In genomic region chr22:31348009-31348337, GRCh38 we compare ENCODE assay signal across 8 cellular contexts. TPM values are rescaled to one million over a fixed set of nuclear protein-coding genes. Genes with fewer than 3 reads are reported as not detected.
DNase-seq lines count a peak whose midpoint lies in the region; ATAC-seq and TF ChIP-seq lines count a peak whose summit lies in the region.
"Not testable (repeated sequence)": the region's sequence is repeated elsewhere in the genome, so short reads cannot be mapped to it uniquely, and the experiment has no call there.

No MANE protein-coding gene starts in this region.

- not testable (repeated sequence) for DNase-seq in H7; Peyer's patch; activated naive CD4-positive, alpha-beta T cell treated with anti-CD3 and anti-CD28 coated beads, Interleukin-2, amount 10 ng/mL, durations not matched to agents 7 days and 5 days; dorsolateral prefrontal cortex; naive thymus-derived CD4-positive, alpha-beta T cell
- peak in 1 of 3 donors; percentile 48 for DNase-seq in right cardiac atrium
- peak; percentile 67 for DNase-seq in spleen

- not testable (repeated sequence) for H3K9me3 Mint-ChIP-seq in activated naive CD4-positive, alpha-beta T cell treated with anti-CD3 and anti-CD28 coated beads, Interleukin-2, amount 10 ng/mL, durations not matched to agents 7 days and 5 days; naive thymus-derived CD4-positive, alpha-beta T cell

- WGBS in right cardiac atrium = 72% methylated on average over 16 of the region's 16 CpGs
- 79 to 87% (median 86%) methylated on average over 16 of the region's 16 CpGs for WGBS in spleen, 5 donors

- not testable (repeated sequence) for H3K36me3 ChIP-seq in H7 (replicated peaks; ENCODE audit: control insufficient read depth, insufficient read depth, low read length); Peyer's patch; naive thymus-derived CD4-positive, alpha-beta T cell (ENCODE audit: control insufficient read depth in 2 of 3, insufficient read depth in 3 of 3, low read length in 3 of 3)
- peaks cover 0 to 14% (median 0%) of the 10 kb centered on the region in 6 donors for H3K36me3 ChIP-seq in spleen

- H3K4me3 Mint-ChIP-seq in activated naive CD4-positive, alpha-beta T cell treated with anti-CD3 and anti-CD28 coated beads, Interleukin-2, amount 10 ng/mL, durations not matched to agents 7 days and 5 days = peak overlapping the region; percentile 84
- peak overlapping the region; percentile 82 to 91 (median 87) for H3K4me3 Mint-ChIP-seq in naive thymus-derived CD4-positive, alpha-beta T cell

- H3K27me3 ChIP-seq in H7 (ENCODE audit: control insufficient read depth, insufficient read depth, low read length); Peyer's patch; dorsolateral prefrontal cortex; right cardiac atrium (ENCODE audit: control insufficient read depth, insufficient read depth); naive thymus-derived CD4-positive, alpha-beta T cell (ENCODE audit: control insufficient read depth in 2 of 2, insufficient read depth in 2 of 2, low read length in 2 of 2); spleen (replicated peaks in 1 of 7): not testable (repeated sequence)

- H3K27ac Mint-ChIP-seq in activated naive CD4-positive, alpha-beta T cell treated with anti-CD3 and anti-CD28 coated beads, Interleukin-2, amount 10 ng/mL, durations not matched to agents 7 days and 5 days = peak overlapping the region; percentile 91
- peak overlapping the region in 7 of 9 donors; percentile 65 to 89 (median 82) for H3K27ac Mint-ChIP-seq in naive thymus-derived CD4-positive, alpha-beta T cell

- peaks cover 28% of the 10 kb centered on the region for H3K4me1 Mint-ChIP-seq in activated naive CD4-positive, alpha-beta T cell treated with anti-CD3 and anti-CD28 coated beads, Interleukin-2, amount 10 ng/mL, durations not matched to agents 7 days and 5 days
- H3K4me1 Mint-ChIP-seq in naive thymus-derived CD4-positive, alpha-beta T cell = peaks cover 17 to 33% (median 28%) of the 10 kb centered on the region in 7 donors

- H3K4me1 ChIP-seq in Peyer's patch (peaks cover 0 to 34% (median 23%) of the 10 kb centered on the region in 4 donors), spleen (peaks cover 27 to 48% (median 41%) of the 10 kb centered on the region in 6 donors)
- not testable (repeated sequence) for H3K4me1 ChIP-seq in right cardiac atrium (ENCODE audit: control insufficient read depth, insufficient read depth, low read length)
- H3K4me1 ChIP-seq in naive thymus-derived CD4-positive, alpha-beta T cell (ENCODE audit: control insufficient read depth in 2 of 2, insufficient read depth in 2 of 2, low read length in 2 of 2) = peaks cover 20 to 26% of the 10 kb centered on the region in 2 donors

- not testable (repeated sequence) for TF ChIP-seq CTCF in 22Rv1 (IDR thresholded peaks at IDR 0.05); Peyer's patch (IDR thresholded peaks at IDR 0.05); dorsolateral prefrontal cortex (IDR thresholded peaks at IDR 0.05 in 54 of 56, conservative IDR thresholded peaks at IDR 0.05 in 2 of 56; ENCODE audit: low read depth in 1 of 56, partially characterized antibody in 56 of 56); spleen (IDR thresholded peaks at IDR 0.05 in 8 of 11, conservative IDR thresholded peaks at IDR 0.05 in 3 of 11)

- POLR2A ChIA-PET in naive thymus-derived CD4-positive, alpha-beta T cell (lab: Charles Lee) = interaction anchor here (0.6 to 2.7 kb wide), 7 partner anchors 26 to 414 kb away, joined by 3 to 80 read pairs (median 5); partner anchors contain the start of genes DRG1 and PIK3IP1

- H3K27ac ChIP-seq in 22Rv1 (peak overlapping the region; percentile 100), Peyer's patch (peak overlapping the region; percentile 79 to 94 (median 88)), dorsolateral prefrontal cortex (peak overlapping the region in 52 of 59 donors; percentile 63 to 98 (median 95)), right cardiac atrium (ENCODE audit: low read length) (peak overlapping the region; percentile 59), spleen (peak overlapping the region in 7 of 8 donors; percentile 81 to 96 (median 89))
- H3K27ac ChIP-seq in naive thymus-derived CD4-positive, alpha-beta T cell (ENCODE audit: low read depth, low read length) = peak overlapping the region; percentile 74

- not testable (repeated sequence) for H3K9me3 ChIP-seq in Peyer's patch; right cardiac atrium (ENCODE audit: control insufficient read depth, low read length); naive thymus-derived CD4-positive, alpha-beta T cell (ENCODE audit: control insufficient read depth in 2 of 3, low read length in 3 of 3); spleen

- intact Hi-C loops in dorsolateral prefrontal cortex (cut with DNase I) (loop anchor here (5.0 to 10.0 kb wide), 3 partner anchors 144 to 287 kb away; no protein-coding TSS in a partner anchor), right cardiac atrium (cut with DNase I) (loop anchor here in 2 of 4 donors (5.0 to 10.0 kb wide), 2 partner anchors 49 to 287 kb away; partner anchors contain the start of gene DRG1 (in 2 of the 2)), spleen (cut with DNase I; ENCODE audit: low total_unique reads) (loop anchor here (5.0 to 10.0 kb wide), 2 partner anchors 49 to 287 kb away; partner anchors contain the start of gene DRG1)
- intact Hi-C loops in naive thymus-derived CD4-positive, alpha-beta T cell (cut with micrococcal nuclease) = loop anchor here (5.0 to 10.0 kb wide), 6 partner anchors 71 to 1743 kb away; partner anchors contain the start of genes DEPDC5 (in 1 of the 2), NF2 (in 1 of the 2), PES1 (in 1 of the 2) and PRR14L (in 1 of the 2)

- CTCF ChIA-PET in activated naive CD4-positive, alpha-beta T cell treated with anti-CD3 and anti-CD28 coated beads, Interleukin-2, amount 10 ng/mL, durations not matched to agents 7 days and 5 days (lab: Charles Lee) = not testable (repeated sequence)
- CTCF ChIA-PET in naive thymus-derived CD4-positive, alpha-beta T cell (lab: Charles Lee) = interaction anchor here (0.5 kb wide), 1 partner anchor 124 kb away, joined by 4 read pairs; no protein-coding TSS in a partner anchor

- H3K36me3 Mint-ChIP-seq in activated naive CD4-positive, alpha-beta T cell treated with anti-CD3 and anti-CD28 coated beads, Interleukin-2, amount 10 ng/mL, durations not matched to agents 7 days and 5 days = peaks cover 25% of the 10 kb centered on the region
- peaks cover 0 to 13% (median 0%) of the 10 kb centered on the region in 5 donors for H3K36me3 Mint-ChIP-seq in naive thymus-derived CD4-positive, alpha-beta T cell

- not testable (repeated sequence) for ATAC-seq in right cardiac atrium; naive thymus-derived CD4-positive, alpha-beta T cell

- H3K27me3 Mint-ChIP-seq in activated naive CD4-positive, alpha-beta T cell treated with anti-CD3 and anti-CD28 coated beads, Interleukin-2, amount 10 ng/mL, durations not matched to agents 7 days and 5 days = peaks cover 21% of the 10 kb centered on the region
- H3K27me3 Mint-ChIP-seq in naive thymus-derived CD4-positive, alpha-beta T cell = not testable (repeated sequence)

- H3K4me3 ChIP-seq in H7 (ENCODE audit: insufficient read depth, low read depth, low read length) = peak overlapping the region; percentile 89
- peak overlapping the region in 3 of 4 donors; percentile 49 to 82 (median 79) for H3K4me3 ChIP-seq in Peyer's patch
- peak overlapping the region in 57 of 59 donors; percentile 56 to 95 (median 79) for H3K4me3 ChIP-seq in dorsolateral prefrontal cortex
- peak overlapping the region; percentile 82 for H3K4me3 ChIP-seq in right cardiac atrium (ENCODE audit: low read length)
- peak overlapping the region; percentile 83 for H3K4me3 ChIP-seq in naive thymus-derived CD4-positive, alpha-beta T cell (ENCODE audit: low read length)
- H3K4me3 ChIP-seq in spleen = peak overlapping the region in 5 of 8 donors; percentile 78 to 84 (median 83)

- TF ChIP-seq POLR2A in Peyer's patch (IDR thresholded peaks at IDR 0.05); spleen (IDR thresholded peaks at IDR 0.05): not testable (repeated sequence)

RNA-seq across cellular contexts. Expression of gene PATZ1, which starts 1.8 kb away (rescaled TPM):
- total RNA-seq in H7 (2014; rRNA removed; shearing (Covaris generic)) = 43.0 and 44.2 TPM in 2 replicates
- total RNA-seq in Peyer's patch = 10 to 100 TPM; 12.4 to 28.3 (median 21.2) TPM
- 10 to 100 TPM; 15.7 to 39.3 (median 23.2) TPM for total RNA-seq in dorsolateral prefrontal cortex
- 10 to 100 TPM; 12.2 to 16.4 (median 14.4) TPM for total RNA-seq in right cardiac atrium
- 8.4 TPM for polyA plus RNA-seq in right cardiac atrium
- total RNA-seq in naive thymus-derived CD4-positive, alpha-beta T cell = 10 to 100 TPM; 35.9 to 61.3 (median 55.2) TPM
- 10 to 100 TPM; 15.1 to 26.0 TPM for polyA plus RNA-seq in naive thymus-derived CD4-positive, alpha-beta T cell
- total RNA-seq in spleen = 10 to 100 TPM; 24.7 to 36.9 (median 33.4) TPM
- 10 to 100 TPM; 19.8 to 25.6 (median 20.6) TPM for polyA plus RNA-seq in spleen

RNA-seq across cellular contexts. Expression of gene DRG1, which starts 51.4 kb away (rescaled TPM):
- total RNA-seq in H7 (2014; rRNA removed; shearing (Covaris generic)) = 75.9 and 99.9 TPM in 2 replicates
- total RNA-seq in Peyer's patch (10 to 100 TPM; 31.3 to 84.2 (median 33.2) TPM), dorsolateral prefrontal cortex (10 to 100 TPM; 27.5 to 88.4 (median 56.9) TPM), right cardiac atrium (10 to 100 TPM; 53.5 to 73.3 (median 62.5) TPM), spleen (10 to 100 TPM; 33.4 to 48.6 (median 41.7) TPM)
- polyA plus RNA-seq in right cardiac atrium (48.0 TPM), spleen (10 to 100 TPM; 33.8 to 40.6 (median 35.3) TPM)
- 100 to 1,000 TPM in 2 of 5 experiments, 10 to 100 TPM in 3; 53.3 to 109 (median 84.4) TPM for total RNA-seq in naive thymus-derived CD4-positive, alpha-beta T cell
- polyA plus RNA-seq in naive thymus-derived CD4-positive, alpha-beta T cell = 10 to 100 TPM; 81.1 to 88.3 TPM

RNA-seq across cellular contexts. Expression of gene PIK3IP1, which starts 55.7 kb away (rescaled TPM):
- total RNA-seq in H7 (2014; rRNA removed; shearing (Covaris generic)) = 0.76 and 3.9 TPM in 2 replicates
- total RNA-seq in Peyer's patch (10 to 100 TPM; 23.7 to 60.2 (median 30.7) TPM), dorsolateral prefrontal cortex (10 to 100 TPM; 30.3 to 94.4 (median 54.6) TPM), right cardiac atrium (10 to 100 TPM in 2 of 4 donors, 1 to 10 TPM in 2; 5.9 to 17.6 (median 10.8) TPM), spleen (100 to 1,000 TPM in 5 of 7 donors, 10 to 100 TPM in 2; 36.6 to 152 (median 104) TPM)
- polyA plus RNA-seq in right cardiac atrium (14.0 TPM), spleen (10 to 100 TPM; 36.1 to 94.7 (median 40.6) TPM)
- 100 to 1,000 TPM in 4 of 5 experiments, 10 to 100 TPM in 1; 72.8 to 638 (median 594) TPM for total RNA-seq in naive thymus-derived CD4-positive, alpha-beta T cell
- polyA plus RNA-seq in naive thymus-derived CD4-positive, alpha-beta T cell = 100 to 1,000 TPM; 606 to 941 TPM
